In genomic region chr9:93968451-93969327, GRCh38 we compare ENCODE assay signal across 1 cellular context.
TF ChIP-seq lines count a peak whose summit lies in the region.

No MANE protein-coding gene starts in this region.

TF ChIP-seq in K562, 482 proteins besides CTCF, POLR2A, EP300 and RAD21 (continued from another document):
- TF ChIP-seq, protein P1, sequence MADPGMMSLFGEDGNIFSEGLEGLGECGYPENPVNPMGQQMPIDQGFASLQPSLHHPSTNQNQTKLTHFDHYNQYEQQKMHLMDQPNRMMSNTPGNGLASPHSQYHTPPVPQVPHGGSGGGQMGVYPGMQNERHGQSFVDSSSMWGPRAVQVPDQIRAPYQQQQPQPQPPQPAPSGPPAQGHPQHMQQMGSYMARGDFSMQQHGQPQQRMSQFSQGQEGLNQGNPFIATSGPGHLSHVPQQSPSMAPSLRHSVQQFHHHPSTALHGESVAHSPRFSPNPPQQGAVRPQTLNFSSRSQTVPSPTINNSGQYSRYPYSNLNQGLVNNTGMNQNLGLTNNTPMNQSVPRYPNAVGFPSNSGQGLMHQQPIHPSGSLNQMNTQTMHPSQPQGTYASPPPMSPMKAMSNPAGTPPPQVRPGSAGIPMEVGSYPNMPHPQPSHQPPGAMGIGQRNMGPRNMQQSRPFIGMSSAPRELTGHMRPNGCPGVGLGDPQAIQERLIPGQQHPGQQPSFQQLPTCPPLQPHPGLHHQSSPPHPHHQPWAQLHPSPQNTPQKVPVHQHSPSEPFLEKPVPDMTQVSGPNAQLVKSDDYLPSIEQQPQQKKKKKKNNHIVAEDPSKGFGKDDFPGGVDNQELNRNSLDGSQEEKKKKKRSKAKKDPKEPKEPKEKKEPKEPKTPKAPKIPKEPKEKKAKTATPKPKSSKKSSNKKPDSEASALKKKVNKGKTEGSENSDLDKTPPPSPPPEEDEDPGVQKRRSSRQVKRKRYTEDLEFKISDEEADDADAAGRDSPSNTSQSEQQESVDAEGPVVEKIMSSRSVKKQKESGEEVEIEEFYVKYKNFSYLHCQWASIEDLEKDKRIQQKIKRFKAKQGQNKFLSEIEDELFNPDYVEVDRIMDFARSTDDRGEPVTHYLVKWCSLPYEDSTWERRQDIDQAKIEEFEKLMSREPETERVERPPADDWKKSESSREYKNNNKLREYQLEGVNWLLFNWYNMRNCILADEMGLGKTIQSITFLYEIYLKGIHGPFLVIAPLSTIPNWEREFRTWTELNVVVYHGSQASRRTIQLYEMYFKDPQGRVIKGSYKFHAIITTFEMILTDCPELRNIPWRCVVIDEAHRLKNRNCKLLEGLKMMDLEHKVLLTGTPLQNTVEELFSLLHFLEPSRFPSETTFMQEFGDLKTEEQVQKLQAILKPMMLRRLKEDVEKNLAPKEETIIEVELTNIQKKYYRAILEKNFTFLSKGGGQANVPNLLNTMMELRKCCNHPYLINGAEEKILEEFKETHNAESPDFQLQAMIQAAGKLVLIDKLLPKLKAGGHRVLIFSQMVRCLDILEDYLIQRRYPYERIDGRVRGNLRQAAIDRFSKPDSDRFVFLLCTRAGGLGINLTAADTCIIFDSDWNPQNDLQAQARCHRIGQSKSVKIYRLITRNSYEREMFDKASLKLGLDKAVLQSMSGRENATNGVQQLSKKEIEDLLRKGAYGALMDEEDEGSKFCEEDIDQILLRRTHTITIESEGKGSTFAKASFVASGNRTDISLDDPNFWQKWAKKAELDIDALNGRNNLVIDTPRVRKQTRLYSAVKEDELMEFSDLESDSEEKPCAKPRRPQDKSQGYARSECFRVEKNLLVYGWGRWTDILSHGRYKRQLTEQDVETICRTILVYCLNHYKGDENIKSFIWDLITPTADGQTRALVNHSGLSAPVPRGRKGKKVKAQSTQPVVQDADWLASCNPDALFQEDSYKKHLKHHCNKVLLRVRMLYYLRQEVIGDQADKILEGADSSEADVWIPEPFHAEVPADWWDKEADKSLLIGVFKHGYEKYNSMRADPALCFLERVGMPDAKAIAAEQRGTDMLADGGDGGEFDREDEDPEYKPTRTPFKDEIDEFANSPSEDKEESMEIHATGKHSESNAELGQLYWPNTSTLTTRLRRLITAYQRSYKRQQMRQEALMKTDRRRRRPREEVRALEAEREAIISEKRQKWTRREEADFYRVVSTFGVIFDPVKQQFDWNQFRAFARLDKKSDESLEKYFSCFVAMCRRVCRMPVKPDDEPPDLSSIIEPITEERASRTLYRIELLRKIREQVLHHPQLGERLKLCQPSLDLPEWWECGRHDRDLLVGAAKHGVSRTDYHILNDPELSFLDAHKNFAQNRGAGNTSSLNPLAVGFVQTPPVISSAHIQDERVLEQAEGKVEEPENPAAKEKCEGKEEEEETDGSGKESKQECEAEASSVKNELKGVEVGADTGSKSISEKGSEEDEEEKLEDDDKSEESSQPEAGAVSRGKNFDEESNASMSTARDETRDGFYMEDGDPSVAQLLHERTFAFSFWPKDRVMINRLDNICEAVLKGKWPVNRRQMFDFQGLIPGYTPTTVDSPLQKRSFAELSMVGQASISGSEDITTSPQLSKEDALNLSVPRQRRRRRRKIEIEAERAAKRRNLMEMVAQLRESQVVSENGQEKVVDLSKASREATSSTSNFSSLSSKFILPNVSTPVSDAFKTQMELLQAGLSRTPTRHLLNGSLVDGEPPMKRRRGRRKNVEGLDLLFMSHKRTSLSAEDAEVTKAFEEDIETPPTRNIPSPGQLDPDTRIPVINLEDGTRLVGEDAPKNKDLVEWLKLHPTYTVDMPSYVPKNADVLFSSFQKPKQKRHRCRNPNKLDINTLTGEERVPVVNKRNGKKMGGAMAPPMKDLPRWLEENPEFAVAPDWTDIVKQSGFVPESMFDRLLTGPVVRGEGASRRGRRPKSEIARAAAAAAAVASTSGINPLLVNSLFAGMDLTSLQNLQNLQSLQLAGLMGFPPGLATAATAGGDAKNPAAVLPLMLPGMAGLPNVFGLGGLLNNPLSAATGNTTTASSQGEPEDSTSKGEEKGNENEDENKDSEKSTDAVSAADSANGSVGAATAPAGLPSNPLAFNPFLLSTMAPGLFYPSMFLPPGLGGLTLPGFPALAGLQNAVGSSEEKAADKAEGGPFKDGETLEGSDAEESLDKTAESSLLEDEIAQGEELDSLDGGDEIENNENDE (IDR thresholded peaks at IDR 0.05; ENCODE audit: low read depth, low read length) = no peak
- TF ChIP-seq BHLHE40 (IDR thresholded peaks at IDR 0.05; ENCODE audit: low read length) (no peak; the same call in 1 of the 2 replicates), PREB (CRISPR knock-in tag; IDR thresholded peaks at IDR 0.05) (no peak), HDAC8 (tag; IDR thresholded peaks at IDR 0.05) (no peak), AFF1 (IDR thresholded peaks at IDR 0.05; ENCODE audit: low read depth in 1 of 2, partially characterized antibody in 2 of 2) (no peak)
TF ChIP-seq in K562: peak in this region for 9.
